Comparison of ENCODE assay signal across 8 cellular contexts in genomic region chr14:92513966-92514843, GRCh38. TPM values are rescaled to one million over a fixed set of nuclear protein-coding genes. Genes with fewer than 3 reads are reported as not detected.
DNase-seq lines count a peak whose midpoint lies in the region; ATAC-seq and TF ChIP-seq lines count a peak whose summit lies in the region.

No MANE protein-coding gene starts in this region.

- CTCF ChIA-PET in CD4-positive, alpha-beta T cell (lab: Charles Lee) = no interaction called here

- H3K4me3 ChIP-seq in HFF-Myc (replicated peaks; ENCODE audit: low read depth, low read length) (peak overlapping the region; percentile 66), WI38 (ENCODE audit: low read depth, low read length) (peak overlapping the region; percentile 74), thyroid gland (replicated peaks in 1 of 3) (peak overlapping the region; percentile 9 to 31 (median 29))

- no peak for TF ChIP-seq POLR2A in thyroid gland (IDR thresholded peaks at IDR 0.05)

- no peaks in the 10 kb centered on the region for H3K36me3 ChIP-seq in thyroid gland

- H3K9me3 Mint-ChIP-seq in CD4-positive, alpha-beta T cell = no peaks in the 10 kb centered on the region
- H3K9me3 Mint-ChIP-seq in effector memory CD8-positive, alpha-beta T cell = no peaks in the 10 kb centered on the region
- no peaks in the 10 kb centered on the region for H3K9me3 Mint-ChIP-seq in mesothelial cell of epicardium

- ATAC-seq in CD4-positive, alpha-beta T cell (ENCODE audit: poor library complexity) = peak; percentile 62
- ATAC-seq in effector memory CD8-positive, alpha-beta T cell (replicated peaks) = peak; percentile 62

- no peaks in the 10 kb centered on the region for H3K27me3 Mint-ChIP-seq in CD4-positive, alpha-beta T cell
- no peaks in the 10 kb centered on the region for H3K27me3 Mint-ChIP-seq in effector memory CD8-positive, alpha-beta T cell
- no peaks in the 10 kb centered on the region for H3K27me3 Mint-ChIP-seq in mesothelial cell of epicardium (ENCODE audit: low read depth)

- no peaks in the 10 kb centered on the region for H3K9me3 ChIP-seq in CD4-positive, alpha-beta T cell (ENCODE audit: control insufficient read depth, low read length)
- no peaks in the 10 kb centered on the region for H3K9me3 ChIP-seq in thyroid gland

- DNase-seq in CD4-positive, alpha-beta T cell = peak in 9 of 10 experiments; percentile 10 to 47 (median 21)
- DNase-seq in HFF-Myc (ENCODE audit: extremely low read depth, low read depth) (no peak), mesothelial cell of epicardium (ENCODE audit: low spot score in 2 of 2, unreplicated experiment in 2 of 2) (peak in 1 of 2 experiments; percentile 55), thyroid gland (no peak), UCSD-AML1 (lab: John Stamatoyannopoulos, UW; ENCODE audit: unreplicated experiment) (no peak), GM19240 (ENCODE audit: insufficient read length, low spot score) (no peak)
- peak; percentile 37 to 43 (median 40) for DNase-seq in effector memory CD8-positive, alpha-beta T cell

- POLR2A ChIA-PET in CD4-positive, alpha-beta T cell (lab: Charles Lee) = interaction anchor here (0.6 to 2.0 kb wide), 3 partner anchors 10 to 42 kb away, joined by 3 to 7 read pairs (median 5); no protein-coding TSS in a partner anchor

- H3K4me1 ChIP-seq in thyroid gland = peaks cover 0 to 8% of the 10 kb centered on the region in 2 donors

- peak overlapping the region; percentile 21 for H3K27ac ChIP-seq in CD4-positive, alpha-beta T cell (ENCODE audit: low read depth, low read length)
- H3K27ac ChIP-seq in thyroid gland = peak overlapping the region in 2 of 3 donors; percentile 64 to 79

- H3K27me3 ChIP-seq in CD4-positive, alpha-beta T cell (ENCODE audit: control insufficient read depth, insufficient read depth, low read length) = no peaks in the 10 kb centered on the region
- no peaks in the 10 kb centered on the region for H3K27me3 ChIP-seq in thyroid gland

- H3K27ac Mint-ChIP-seq in CD4-positive, alpha-beta T cell = no peak overlapping the region
- H3K27ac Mint-ChIP-seq in effector memory CD8-positive, alpha-beta T cell = peak overlapping the region; percentile 92 to 99
- no peak overlapping the region for H3K27ac Mint-ChIP-seq in mesothelial cell of epicardium

- WGBS in thyroid gland, 2 donors = 14 to 25% methylated on average over 15 to 30 of the region's 81 CpGs

- peaks cover 49% of the 10 kb centered on the region for H3K4me1 Mint-ChIP-seq in CD4-positive, alpha-beta T cell (ENCODE audit: low read depth)
- peaks cover 51 to 56% of the 10 kb centered on the region in 2 donors for H3K4me1 Mint-ChIP-seq in effector memory CD8-positive, alpha-beta T cell (ENCODE audit: low read depth in 2 of 2)
- peaks cover 9% of the 10 kb centered on the region for H3K4me1 Mint-ChIP-seq in mesothelial cell of epicardium

- H3K4me3 Mint-ChIP-seq in CD4-positive, alpha-beta T cell = peak overlapping the region; percentile 76
- H3K4me3 Mint-ChIP-seq in effector memory CD8-positive, alpha-beta T cell = peak overlapping the region; percentile 85
- peak overlapping the region; percentile 78 for H3K4me3 Mint-ChIP-seq in mesothelial cell of epicardium

- H3K36me3 Mint-ChIP-seq in CD4-positive, alpha-beta T cell (ENCODE audit: low read depth) = no peaks in the 10 kb centered on the region
- peaks cover 10% of the 10 kb centered on the region for H3K36me3 Mint-ChIP-seq in effector memory CD8-positive, alpha-beta T cell (ENCODE audit: insufficient read depth)
- H3K36me3 Mint-ChIP-seq in mesothelial cell of epicardium = no peaks in the 10 kb centered on the region

- no peak for TF ChIP-seq CTCF in CD4-positive, alpha-beta T cell (IDR thresholded peaks at IDR 0.05)
- no peak for TF ChIP-seq CTCF in HFF-Myc (IDR thresholded peaks at IDR 0.05; ENCODE audit: low read depth, low read length, missing control alignments)
- no peak for TF ChIP-seq CTCF in WI38 (IDR thresholded peaks at IDR 0.05; ENCODE audit: low read depth, low read length)
- no peak for TF ChIP-seq CTCF in mesothelial cell of epicardium (IDR thresholded peaks at IDR 0.05; ENCODE audit: unreplicated experiment)
- TF ChIP-seq CTCF in thyroid gland (IDR thresholded peaks at IDR 0.05) = no peak

- intact Hi-C loops in CD4-positive, alpha-beta T cell (cut with DNase I, micrococcal nuclease) = loop anchor here in 1 of 2 experiments (5.0 to 10.0 kb wide), 2 partner anchors 68 to 171 kb away; no protein-coding TSS in a partner anchor
- intact Hi-C loops in thyroid gland (cut with DNase I) = no loop called here

RNA-seq across cellular contexts. Expression of gene RIN3, which starts 0.6 kb away (rescaled TPM):
- total RNA-seq in CD4-positive, alpha-beta T cell = 10 to 100 TPM; 67.9 to 72.2 TPM
- total RNA-seq in mesothelial cell of epicardium = 16.4 to 19.9 TPM (median 16.8 TPM) in 3 replicates
- total RNA-seq in thyroid gland = 1 to 10 TPM; 4.7 to 7.9 (median 6.6) TPM

Comparison
In these comparisons a context has a peak if more than half of its experiments do, and no peak if none do; other contexts are left out.
1. DNase-seq: peak in CD4-positive, alpha-beta T cell (9 of 10) and effector memory CD8-positive, alpha-beta T cell (3 of 3); none in HFF-Myc (single experiment), thyroid gland (0 of 2), UCSD-AML1 (single experiment) and GM19240 (single experiment).
2. H3K27ac Mint-ChIP-seq: peak in effector memory CD8-positive, alpha-beta T cell (2 of 2); none in CD4-positive, alpha-beta T cell (single experiment) and mesothelial cell of epicardium (single experiment).
3. Peak in every context shown above with its lines, with median percentiles within 50 percentile points of each other: H3K4me3 Mint-ChIP-seq and H3K4me3 ChIP-seq.